23 cellular contexts compared by ENCODE assay signal in the genomic region with DNA sequence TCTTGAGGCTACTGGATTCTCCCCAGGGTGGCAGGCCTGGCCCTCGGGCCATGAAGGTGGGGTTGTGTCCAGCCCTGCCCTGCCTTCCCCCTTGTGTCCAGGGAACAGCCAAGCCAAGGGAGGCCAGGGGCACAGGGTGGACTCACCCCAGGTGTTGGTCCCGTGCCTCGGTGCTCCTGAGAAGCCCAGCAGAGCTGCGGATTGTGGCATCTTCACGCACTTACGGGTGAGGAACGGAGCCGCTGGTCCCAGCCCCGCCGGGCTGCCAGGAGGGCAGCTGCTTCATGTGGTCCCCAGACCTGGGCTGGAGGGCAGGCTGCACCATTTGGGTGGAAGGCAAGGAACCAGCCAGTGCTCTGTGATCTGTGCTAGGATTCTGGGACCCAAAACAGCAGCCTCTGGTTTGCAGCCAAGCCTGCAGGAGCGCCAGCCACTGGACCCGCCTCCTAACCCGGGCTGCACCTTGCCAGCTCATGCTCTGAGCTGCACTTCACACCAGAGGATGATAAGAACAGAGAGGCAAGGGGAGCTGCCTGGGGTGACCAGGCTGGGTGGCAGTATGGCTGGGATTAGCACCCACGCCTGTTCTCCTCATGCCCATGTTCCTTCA. TPM values are rescaled to one million over a fixed set of nuclear protein-coding genes. Genes with fewer than 3 reads are reported as not detected.
A peak's percentile ranks its signal among the peaks of the same experiment; 100 is the strongest.
DNase-seq lines count a peak whose midpoint lies in the region; ATAC-seq, FAIRE-seq and TF ChIP-seq lines count a peak whose summit lies in the region.
"Had no signal": no experiment of that assay in that cellular context is flagged by ENCODE, and none has a peak within 500 bp of the region (broad histone marks: within the 10 kb centered on the region; RNA-seq: fewer than 3 reads in every experiment).

No MANE protein-coding gene starts in this region.

- H4K20me1 ChIP-seq in HCT116 (ENCODE audit: insufficient read depth), result no peaks in the 10 kb centered on the region

- BruUV-seq in HCT116 (replicated peaks; lab: Mats Ljungman, UMichigan), result no TSS peak

- intact Hi-C loops in HCT116 (cut with micrococcal nuclease) (no loop called here), kidney (cut with DNase I) (no loop called here)

- FAIRE-seq in kidney (lab: Jason Lieb, UNC) (no peak), H54 (lab: Jason Lieb, UNC) (no peak)

- no peak overlapping the region for H2AFZ ChIP-seq in HCT116 (ENCODE audit: low read depth, low read length, poor library complexity, severe bottlenecking)
- H2AFZ ChIP-seq: neural progenitor cell had no signal

- TF ChIP-seq EP300 in suprapubic skin (IDR thresholded peaks at IDR 0.05), result no peak

- TF ChIP-seq RAD21 in HCT116 (IDR thresholded peaks at IDR 0.05; ENCODE audit: low read depth), result no peak

- H3K27ac ChIP-seq in HCT116 (ENCODE audit: low read depth, low read length) (no peak overlapping the region), kidney (ENCODE audit: low read depth in 2 of 2, low read length in 2 of 2) (no peak overlapping the region), suprapubic skin (no peak overlapping the region)
- H3K27ac ChIP-seq: HL-60, neural progenitor cell had no signal

- DNase-seq in activated effector memory CD4-positive, alpha-beta T cell treated with anti-CD3 and anti-CD28 coated beads, Interleukin-2, amount 50 U/mL, for 16 hours, result peak; percentile 43
- DNase-seq in activated effector memory CD4-positive, alpha-beta T cell treated with Interleukin-2 at 50 U/mL for 16 hours, result no peak
- DNase-seq in HCT116 (ENCODE audit: low read depth, low spot score) (no peak), kidney (peak; percentile 63), suprapubic skin (ENCODE audit: low spot score in 2 of 2) (peak; percentile 40 to 65), foreskin melanocyte (no peak), H54 (ENCODE audit: insufficient read length, low spot score) (no peak), NCI-H774 (lab: John Stamatoyannopoulos, UW) (no peak)
- DNase-seq: activated CD4-positive, alpha-beta T cell treated with anti-CD3 and anti-CD28 coated beads, Interleukin-2, amount 10 ng/mL, durations not matched to agents 24 days and 14 days; CD4-positive, CD25-positive, alpha-beta regulatory T cell; DMS153; GF-D8; left ventricle myocardium superior; NCI-H1436; NCI-H526 treated with DMSO at 0.1 percent for 48 hours; substantia nigra; SW 1271 had no signal

- H3K9me3 ChIP-seq in HCT116 (ENCODE audit: control insufficient read depth in 1 of 2, insufficient read depth in 1 of 2, low read depth in 1 of 2, low read length in 2 of 2) (no peaks in the 10 kb centered on the region), kidney (ENCODE audit: control insufficient read depth in 1 of 2, low read length in 2 of 2) (peaks cover 0 to 3% of the 10 kb centered on the region in 2 donors), suprapubic skin (no peaks in the 10 kb centered on the region)
- H3K9me3 ChIP-seq: mucosa of descending colon had no signal

- POLR2A ChIA-PET in HCT116 (lab: Charles Lee), result no interaction called here

- H3K4me3 ChIP-seq in HCT116 (replicated peaks in 1 of 2; ENCODE audit: low read depth in 1 of 2, low read length in 2 of 2) (no peak overlapping the region), kidney (ENCODE audit: low read length in 2 of 2) (no peak overlapping the region), suprapubic skin (no peak overlapping the region)
- H3K4me3 ChIP-seq: mucosa of descending colon, neural progenitor cell had no signal

- no peaks in the 10 kb centered on the region for H3K79me2 ChIP-seq in HCT116 (ENCODE audit: insufficient read depth, low read length)

- RAD21 ChIA-PET in HCT116 (lab: Charles Lee; ENCODE audit: low non-redundant PET in 1 of 2, low total read pairs in 2 of 2, uncharacterized antibody in 2 of 2, unreplicated experiment in 2 of 2), result no interaction called here

- H3K4me1 ChIP-seq in HCT116 (ENCODE audit: control insufficient read depth in 1 of 2, insufficient read depth in 2 of 2, low read length in 2 of 2), result peaks cover 3 to 4% of the 10 kb centered on the region in 2 experiments; a peak in 2 of 4 replicates
- H3K4me1 ChIP-seq in kidney (ENCODE audit: control insufficient read depth in 1 of 2, insufficient read depth in 1 of 2, low read depth in 1 of 2, low read length in 2 of 2), result no peaks in the 10 kb centered on the region
- H3K4me1 ChIP-seq in suprapubic skin, result no peaks in the 10 kb centered on the region
- H3K4me1 ChIP-seq: neural progenitor cell had no signal

- H3K4me2 ChIP-seq in HCT116 (ENCODE audit: low read length), result no peak overlapping the region
- H3K4me2 ChIP-seq: neural progenitor cell had no signal

- WGBS in suprapubic skin, result 92% methylated on average over 2 of the region's 14 CpGs

- H3K9me2 ChIP-seq in HCT116 (ENCODE audit: insufficient read depth), result no peaks in the 10 kb centered on the region

- H3K27me3 ChIP-seq in HCT116 (ENCODE audit: insufficient read depth, low read length) (0 out of 2 replicates have a peak, but pooled peaks cover 4% of the 10 kb centered on the region), suprapubic skin (peaks cover 69% of the 10 kb centered on the region)

- peak; percentile 32; the same call in 1 of the 2 replicates for ATAC-seq in HCT116
- ATAC-seq: left ventricle myocardium superior, mucosa of descending colon had no signal

- H3K9ac ChIP-seq in HCT116 (ENCODE audit: low read length) (no peak overlapping the region), kidney (ENCODE audit: low read length in 2 of 2) (no peak overlapping the region)
- H3K9ac ChIP-seq: neural progenitor cell had no signal

- H3K36me3 ChIP-seq in HCT116 (ENCODE audit: control insufficient read depth in 1 of 2, insufficient read depth in 2 of 2, low read length in 2 of 2), result no peaks in the 10 kb centered on the region
- H3K36me3 ChIP-seq in kidney (ENCODE audit: control insufficient read depth in 1 of 2, insufficient read depth in 2 of 2, low read length in 2 of 2), result no peaks in the 10 kb centered on the region
- no peaks in the 10 kb centered on the region for H3K36me3 ChIP-seq in suprapubic skin
- H3K36me3 ChIP-seq: neural progenitor cell had no signal

- CTCF ChIA-PET in HCT116 (lab: Charles Lee), result no interaction called here

- TF ChIP-seq CTCF in HCT116 (IDR thresholded peaks at IDR 0.05 in 2 of 3, conservative IDR thresholded peaks at IDR 0.05 in 1 of 3; ENCODE audit: borderline replicate concordance in 1 of 3, insufficient read depth in 1 of 3, low read depth in 2 of 3, low read length in 2 of 3) (no peak), kidney (IDR thresholded peaks at IDR 0.05; ENCODE audit: borderline replicate concordance, extremely low read depth, insufficient read depth) (no peak), suprapubic skin (IDR thresholded peaks at IDR 0.05) (no peak)

- TF ChIP-seq POLR2A in HCT116 (IDR thresholded peaks at IDR 0.05; ENCODE audit: borderline replicate concordance, extremely low read depth, insufficient read depth, insufficient read length) (no peak), suprapubic skin (IDR thresholded peaks at IDR 0.05) (no peak), H54 (IDR thresholded peaks at IDR 0.05; ENCODE audit: low read depth, low read length) (no peak)

TF ChIP-seq in HCT116, 20 proteins besides CTCF, POLR2A, EP300 and RAD21 (continues in another document):
- TF ChIP-seq TCF7L2 (IDR thresholded peaks at IDR 0.05; ENCODE audit: borderline replicate concordance, extremely low read depth, insufficient read depth, insufficient read length), result no peak
- TF ChIP-seq EGR1 (IDR thresholded peaks at IDR 0.05; ENCODE audit: low read depth), result no peak
- TF ChIP-seq, protein P1, sequence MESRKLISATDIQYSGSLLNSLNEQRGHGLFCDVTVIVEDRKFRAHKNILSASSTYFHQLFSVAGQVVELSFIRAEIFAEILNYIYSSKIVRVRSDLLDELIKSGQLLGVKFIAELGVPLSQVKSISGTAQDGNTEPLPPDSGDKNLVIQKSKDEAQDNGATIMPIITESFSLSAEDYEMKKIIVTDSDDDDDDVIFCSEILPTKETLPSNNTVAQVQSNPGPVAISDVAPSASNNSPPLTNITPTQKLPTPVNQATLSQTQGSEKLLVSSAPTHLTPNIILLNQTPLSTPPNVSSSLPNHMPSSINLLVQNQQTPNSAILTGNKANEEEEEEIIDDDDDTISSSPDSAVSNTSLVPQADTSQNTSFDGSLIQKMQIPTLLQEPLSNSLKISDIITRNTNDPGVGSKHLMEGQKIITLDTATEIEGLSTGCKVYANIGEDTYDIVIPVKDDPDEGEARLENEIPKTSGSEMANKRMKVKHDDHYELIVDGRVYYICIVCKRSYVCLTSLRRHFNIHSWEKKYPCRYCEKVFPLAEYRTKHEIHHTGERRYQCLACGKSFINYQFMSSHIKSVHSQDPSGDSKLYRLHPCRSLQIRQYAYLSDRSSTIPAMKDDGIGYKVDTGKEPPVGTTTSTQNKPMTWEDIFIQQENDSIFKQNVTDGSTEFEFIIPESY (IDR thresholded peaks at IDR 0.05; ENCODE audit: extremely low read depth, insufficient replicate concordance, low read length), result no peak
- no peak for TF ChIP-seq POLR2AphosphoS5 (IDR thresholded peaks at IDR 0.05; ENCODE audit: low read depth, low read length)
- TF ChIP-seq, protein P2, sequence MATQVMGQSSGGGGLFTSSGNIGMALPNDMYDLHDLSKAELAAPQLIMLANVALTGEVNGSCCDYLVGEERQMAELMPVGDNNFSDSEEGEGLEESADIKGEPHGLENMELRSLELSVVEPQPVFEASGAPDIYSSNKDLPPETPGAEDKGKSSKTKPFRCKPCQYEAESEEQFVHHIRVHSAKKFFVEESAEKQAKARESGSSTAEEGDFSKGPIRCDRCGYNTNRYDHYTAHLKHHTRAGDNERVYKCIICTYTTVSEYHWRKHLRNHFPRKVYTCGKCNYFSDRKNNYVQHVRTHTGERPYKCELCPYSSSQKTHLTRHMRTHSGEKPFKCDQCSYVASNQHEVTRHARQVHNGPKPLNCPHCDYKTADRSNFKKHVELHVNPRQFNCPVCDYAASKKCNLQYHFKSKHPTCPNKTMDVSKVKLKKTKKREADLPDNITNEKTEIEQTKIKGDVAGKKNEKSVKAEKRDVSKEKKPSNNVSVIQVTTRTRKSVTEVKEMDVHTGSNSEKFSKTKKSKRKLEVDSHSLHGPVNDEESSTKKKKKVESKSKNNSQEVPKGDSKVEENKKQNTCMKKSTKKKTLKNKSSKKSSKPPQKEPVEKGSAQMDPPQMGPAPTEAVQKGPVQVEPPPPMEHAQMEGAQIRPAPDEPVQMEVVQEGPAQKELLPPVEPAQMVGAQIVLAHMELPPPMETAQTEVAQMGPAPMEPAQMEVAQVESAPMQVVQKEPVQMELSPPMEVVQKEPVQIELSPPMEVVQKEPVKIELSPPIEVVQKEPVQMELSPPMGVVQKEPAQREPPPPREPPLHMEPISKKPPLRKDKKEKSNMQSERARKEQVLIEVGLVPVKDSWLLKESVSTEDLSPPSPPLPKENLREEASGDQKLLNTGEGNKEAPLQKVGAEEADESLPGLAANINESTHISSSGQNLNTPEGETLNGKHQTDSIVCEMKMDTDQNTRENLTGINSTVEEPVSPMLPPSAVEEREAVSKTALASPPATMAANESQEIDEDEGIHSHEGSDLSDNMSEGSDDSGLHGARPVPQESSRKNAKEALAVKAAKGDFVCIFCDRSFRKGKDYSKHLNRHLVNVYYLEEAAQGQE (IDR thresholded peaks at IDR 0.05; ENCODE audit: low read depth), result no peak
- no peak for TF ChIP-seq SRF (IDR thresholded peaks at IDR 0.05; ENCODE audit: low read depth)

RNA-seq across cellular contexts. Expression of a gene that starts 36.1 kb away (rescaled TPM):
- total RNA-seq in HCT116 (2021; ENCODE audit: unreplicated experiment) (0.39 TPM), kidney (not detected), suprapubic skin (not detected)
- polyA plus RNA-seq in HCT116 (2012), result 0.18 and 0.26 TPM in 2 replicates
- polyA plus RNA-seq in kidney (ENCODE audit: insufficient read depth, low read depth, low replicate concordance), result not detected
- total RNA-seq: activated CD4-positive, alpha-beta T cell treated with anti-CD3 and anti-CD28 coated beads, Interleukin-2, amount 10 ng/mL, durations not matched to agents 24 days and 14 days; CD4-positive, CD25-positive, alpha-beta regulatory T cell; left ventricle myocardium superior; MCF 10A; renal cortical epithelial cell had no signal
- polyA plus RNA-seq: CD4-positive, CD25-positive, alpha-beta regulatory T cell; IgD-negative memory B cell had no signal

Comparison
In these comparisons a context has a peak if more than half of its experiments do, and no peak if none do; other contexts are left out.
1. DNase-seq: peak in activated effector memory CD4-positive, alpha-beta T cell treated with anti-CD3 and anti-CD28 coated beads, Interleukin-2, amount 50 U/mL, for 16 hours (single experiment), kidney (single experiment) and suprapubic skin (2 of 2); none in activated effector memory CD4-positive, alpha-beta T cell treated with Interleukin-2 at 50 U/mL for 16 hours (single experiment), HCT116 (single experiment), foreskin melanocyte (single experiment), H54 (single experiment) and NCI-H774 (single experiment).